Comparison of ENCODE assay signal across 8 cellular contexts in the genomic region with DNA sequence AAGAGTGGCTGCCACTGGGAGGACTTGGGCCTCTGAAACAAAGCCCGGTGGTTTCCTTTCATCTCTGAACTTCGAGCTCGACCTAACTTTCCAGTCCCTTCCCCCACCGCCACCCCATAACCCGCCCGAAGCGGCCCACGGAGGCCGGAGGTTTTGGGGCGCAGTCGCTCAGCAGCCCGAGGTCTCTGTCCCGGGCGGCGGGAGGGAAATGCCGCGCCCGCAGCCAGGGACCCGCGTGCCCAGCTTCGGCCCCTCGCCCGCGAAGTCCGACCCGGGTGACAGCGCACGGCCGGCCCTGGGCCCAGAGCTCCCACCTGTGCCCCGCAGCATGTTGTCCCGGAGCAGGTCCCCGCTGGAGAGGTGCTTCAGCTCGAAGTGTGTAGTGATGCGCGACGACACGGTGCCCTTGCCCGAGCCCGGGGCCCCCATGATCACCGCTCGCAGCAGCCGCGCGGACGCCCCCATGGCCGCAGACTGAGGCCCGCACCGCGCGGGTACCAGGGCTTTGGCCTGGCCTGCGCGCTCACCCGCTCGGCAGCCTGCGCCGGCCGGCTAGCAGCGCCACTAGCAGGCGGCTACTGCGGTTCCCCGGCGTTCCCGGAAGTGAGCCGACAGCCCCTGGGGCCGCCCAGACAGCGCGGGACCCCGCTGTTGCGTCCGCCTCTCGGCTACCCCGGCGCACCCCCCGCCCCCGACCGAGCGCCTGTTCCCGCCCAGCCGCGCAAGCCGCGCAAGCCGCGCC. TPM values are rescaled to one million over a fixed set of nuclear protein-coding genes. Genes with fewer than 3 reads are reported as not detected.
DNase-seq lines count a peak whose midpoint lies in the region; ATAC-seq and TF ChIP-seq lines count a peak whose summit lies in the region.

TSS of gene AK3 (minus strand) at position 580 of the 742 bp plus-strand sequence. CDS start at position 465, 115 bp downstream.

- peak; percentile 84 for TF ChIP-seq POLR2A in prostate gland (IDR thresholded peaks at IDR 0.05)

- no peaks in the 10 kb centered on the region for H3K27me3 ChIP-seq in prostate gland (replicated peaks; ENCODE audit: insufficient read depth)

- DNase-seq in NCI-H1048 (lab: John Stamatoyannopoulos, UW) (peak; percentile 79), amniotic epithelial cell (ENCODE audit: low read depth) (peak; percentile 82), left cardiac atrium (peak; percentile 92), prostate gland (ENCODE audit: low spot score) (peak; percentile 89), ureter (ENCODE audit: low spot score) (peak; percentile 91)

- peak; percentile 88 for ATAC-seq in HG02588 (IDR thresholded peaks at IDR 0.05; ENCODE audit: unreplicated experiment)
- ATAC-seq in left cardiac atrium: peak; percentile 97

- no peaks in the 10 kb centered on the region for H3K27me3 Mint-ChIP-seq in T-helper 1 cell treated with Interleukin-12 subunit alpha and Interleukin-12 subunit beta and Interleukin-4 antibody, amounts not matched to agents 30 μg/mL and 1 μg/mL, for 36 hours (ENCODE audit: low read depth)

- H3K36me3 ChIP-seq in prostate gland: no peaks in the 10 kb centered on the region

- TF ChIP-seq CTCF in GM12875 (IDR thresholded peaks at IDR 0.05; ENCODE audit: borderline replicate concordance, insufficient read depth, low read depth, low read length) (peak; percentile 29; the same call in 1 of the 2 replicates), prostate gland (IDR thresholded peaks at IDR 0.05) (peak in 3 of 4 experiments; percentile 33 to 57 (median 46))

- H3K4me3 ChIP-seq in GM12875 (ENCODE audit: low read depth, low read length) (peak within 1 kb of the TSS; percentile 96), prostate gland (peak within 1 kb of the TSS; percentile 75 to 82)

- H3K27ac Mint-ChIP-seq in T-helper 1 cell treated with Interleukin-12 subunit alpha and Interleukin-12 subunit beta and Interleukin-4 antibody, amounts not matched to agents 30 μg/mL and 1 μg/mL, for 36 hours: peak within 1 kb of the TSS; percentile 87

- intact Hi-C loops in left cardiac atrium (cut with DNase I): loop anchor here in 1 of 2 donors (5.0 kb wide), 2 partner anchors 58 to 247 kb away; partner anchors contain the start of gene JAK2
- intact Hi-C loops in prostate gland (cut with DNase I): loop anchor here (1.0 to 5.0 kb wide), 2 partner anchors 78 to 358 kb away; partner anchors contain the start of gene PLPP6

- peaks cover 31% of the 10 kb centered on the region for H3K4me1 Mint-ChIP-seq in T-helper 1 cell treated with Interleukin-12 subunit alpha and Interleukin-12 subunit beta and Interleukin-4 antibody, amounts not matched to agents 30 μg/mL and 1 μg/mL, for 36 hours (ENCODE audit: low read depth)

- H3K4me3 Mint-ChIP-seq in T-helper 1 cell treated with Interleukin-12 subunit alpha and Interleukin-12 subunit beta and Interleukin-4 antibody, amounts not matched to agents 30 μg/mL and 1 μg/mL, for 36 hours: peak within 1 kb of the TSS; percentile 91

- no peaks in the 10 kb centered on the region for H3K9me3 ChIP-seq in prostate gland

- H3K9me3 Mint-ChIP-seq in T-helper 1 cell treated with Interleukin-12 subunit alpha and Interleukin-12 subunit beta and Interleukin-4 antibody, amounts not matched to agents 30 μg/mL and 1 μg/mL, for 36 hours: no peaks in the 10 kb centered on the region

- peaks cover 8% of the 10 kb centered on the region for H3K36me3 Mint-ChIP-seq in T-helper 1 cell treated with Interleukin-12 subunit alpha and Interleukin-12 subunit beta and Interleukin-4 antibody, amounts not matched to agents 30 μg/mL and 1 μg/mL, for 36 hours (ENCODE audit: low read depth)

- H3K27ac ChIP-seq in prostate gland: peak within 1 kb of the TSS; percentile 93 to 97

- H3K4me1 ChIP-seq in prostate gland (replicated peaks): peaks cover 5% of the 10 kb centered on the region

- under 1% methylated on average over 67 of the region's 84 CpGs for WGBS in prostate gland

RNA-seq across cellular contexts. Expression of gene AK3, which starts in this region (rescaled TPM):
- 10 to 100 TPM; 91.1 to 98.8 TPM for total RNA-seq in left cardiac atrium
- total RNA-seq in prostate gland: 10 to 100 TPM; 44.8 to 74.3 TPM
- 81.6 TPM for total RNA-seq in ureter

Comparison
In these comparisons a context has a peak if more than half of its experiments do, and no peak if none do; other contexts are left out.
1. Peak in every context shown above with its lines: DNase-seq, ATAC-seq, H3K4me3 ChIP-seq and H3K27ac ChIP-seq.